In the genomic region with DNA sequence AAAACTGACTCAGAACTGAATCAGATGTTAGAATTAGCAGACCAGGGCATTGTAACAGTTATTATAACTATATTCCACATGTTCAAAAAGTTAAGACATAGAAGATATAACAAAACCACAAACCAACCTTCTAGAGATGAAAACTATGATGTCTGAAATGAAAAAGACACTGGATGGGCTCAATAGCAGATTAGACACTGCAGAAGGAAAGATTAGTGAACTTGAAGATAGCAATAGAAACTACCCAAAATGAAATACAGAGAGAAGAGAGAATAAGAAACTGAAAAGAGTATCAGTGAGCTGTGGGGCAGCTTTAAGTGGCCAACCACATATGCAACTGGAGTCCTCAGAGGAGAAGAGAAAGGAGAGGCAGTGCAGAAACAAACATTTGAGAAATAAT, we compare ENCODE assay signal across 8 cellular contexts.
"Had no signal": no experiment of that assay in that cellular context is flagged by ENCODE, and none has a peak within 500 bp of the region (broad histone marks: within the 10 kb centered on the region; RNA-seq: fewer than 3 reads in every experiment).

No MANE protein-coding gene starts in this region.

- ATAC-seq: GM12878 had no signal

- DNase-seq: GDM1, GF-D8 had no signal

- FAIRE-seq: G401.6, GM12878, GM12891, GM12892, GM18507, GM19239 had no signal

- H3K4me3 ChIP-seq: GM12878 had no signal
